ENCODE assay signal across 13 cellular contexts in the genomic region with DNA sequence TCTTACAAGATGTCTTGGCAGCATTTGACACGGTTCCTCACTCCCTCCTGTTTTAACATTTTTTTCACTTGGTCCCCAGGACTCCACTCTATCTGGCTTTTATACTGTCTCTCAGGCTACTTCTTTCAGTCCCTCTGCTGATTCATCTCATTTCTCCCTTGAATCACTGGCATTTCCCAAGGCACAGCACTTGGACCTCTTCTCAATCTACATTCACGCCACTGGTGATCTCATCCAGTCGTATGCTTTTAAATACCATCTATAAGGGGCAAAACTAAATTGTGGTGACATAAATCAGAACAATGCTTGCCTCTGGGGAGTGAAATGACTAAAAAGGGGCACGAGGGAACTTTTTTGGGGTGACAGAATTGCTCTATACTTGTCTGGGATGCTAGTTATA. TPM values are rescaled to one million over a fixed set of nuclear protein-coding genes. Genes with fewer than 3 reads are reported as not detected.
A peak's percentile ranks its signal among the peaks of the same experiment; 100 is the strongest.
DNase-seq lines count a peak whose midpoint lies in the region; ATAC-seq, FAIRE-seq and TF ChIP-seq lines count a peak whose summit lies in the region.
"Had no signal": no experiment of that assay in that cellular context is flagged by ENCODE, and none has a peak within 500 bp of the region (broad histone marks: within the 10 kb centered on the region; RNA-seq: fewer than 3 reads in every experiment).

No MANE protein-coding gene starts in this region.

- CTCF ChIA-PET in activated naive CD4-positive, alpha-beta T cell treated with anti-CD3 and anti-CD28 coated beads for 36 hours (lab: Charles Lee): no interaction called here
- CTCF ChIA-PET in endothelial cell of umbilical vein (lab: Charles Lee): no interaction called here

- no peaks in the 10 kb centered on the region for H3K36me3 ChIP-seq in endothelial cell of umbilical vein (ENCODE audit: control insufficient read depth in 2 of 2, extremely low read depth in 1 of 2, insufficient read depth in 2 of 2, low read length in 2 of 2)
- H3K36me3 ChIP-seq in right atrium auricular region: no peaks in the 10 kb centered on the region
- H3K36me3 ChIP-seq: neural progenitor cell had no signal

- H3K9me1 ChIP-seq in endothelial cell of umbilical vein (replicated peaks; ENCODE audit: control insufficient read depth, extremely low read depth, insufficient read depth, low read length): no peaks in the 10 kb centered on the region

- no peak overlapping the region for H3K27ac Mint-ChIP-seq in activated naive CD4-positive, alpha-beta T cell treated with anti-CD3 and anti-CD28 coated beads for 36 hours
- H3K27ac Mint-ChIP-seq in stimulated activated naive B cell treated with anti-CD40 and anti-IgM and Interleukin-4, amounts not matched to agents 10 μg/mL and 1 μg/mL and 100 μg/mL, for 72 hours: no peak overlapping the region
- H3K27ac Mint-ChIP-seq: neural progenitor cell had no signal

- POLR2A ChIA-PET in endothelial cell of umbilical vein (lab: Charles Lee): no interaction called here

- no peak overlapping the region for H2AFZ ChIP-seq in endothelial cell of umbilical vein (ENCODE audit: low read depth, low read length)
- H2AFZ ChIP-seq: neural progenitor cell had no signal

- peaks cover 7% of the 10 kb centered on the region for H3K36me3 Mint-ChIP-seq in activated naive CD4-positive, alpha-beta T cell treated with anti-CD3 and anti-CD28 coated beads for 36 hours (ENCODE audit: low read depth)
- H3K36me3 Mint-ChIP-seq in stimulated activated naive B cell treated with anti-CD40 and anti-IgM and Interleukin-4, amounts not matched to agents 10 μg/mL and 1 μg/mL and 100 μg/mL, for 72 hours: peaks cover 21 to 35% of the 10 kb centered on the region in 2 donors

- no peak overlapping the region for H3K4me3 Mint-ChIP-seq in activated naive CD4-positive, alpha-beta T cell treated with anti-CD3 and anti-CD28 coated beads for 36 hours
- H3K4me3 Mint-ChIP-seq in stimulated activated naive B cell treated with anti-CD40 and anti-IgM and Interleukin-4, amounts not matched to agents 10 μg/mL and 1 μg/mL and 100 μg/mL, for 72 hours: no peak overlapping the region
- H3K4me3 Mint-ChIP-seq: neural progenitor cell had no signal

- peak overlapping the region; percentile 68 for H3K27ac ChIP-seq in endothelial cell of umbilical vein (ENCODE audit: insufficient read depth, low read depth, low read length)
- no peak overlapping the region for H3K27ac ChIP-seq in right atrium auricular region
- H3K27ac ChIP-seq: neural progenitor cell had no signal

- no peak for TF ChIP-seq POLR2A in endothelial cell of umbilical vein (IDR thresholded peaks at IDR 0.05; ENCODE audit: low read depth, low read length)

- peak overlapping the region; percentile 39 for H3K9ac ChIP-seq in endothelial cell of umbilical vein (replicated peaks; ENCODE audit: extremely low read depth, insufficient read depth, low read length)
- H3K9ac ChIP-seq: neural progenitor cell had no signal

- no peaks in the 10 kb centered on the region for H3K9me3 Mint-ChIP-seq in activated naive CD4-positive, alpha-beta T cell treated with anti-CD3 and anti-CD28 coated beads for 36 hours
- H3K9me3 Mint-ChIP-seq in stimulated activated naive B cell treated with anti-CD40 and anti-IgM and Interleukin-4, amounts not matched to agents 10 μg/mL and 1 μg/mL and 100 μg/mL, for 72 hours: no peaks in the 10 kb centered on the region
- H3K9me3 Mint-ChIP-seq: neural progenitor cell had no signal

- H3K4me2 ChIP-seq in endothelial cell of umbilical vein (ENCODE audit: insufficient read depth, low read length): no peak overlapping the region
- H3K4me2 ChIP-seq: neural progenitor cell had no signal

- peak; percentile 49 for DNase-seq in activated naive CD4-positive, alpha-beta T cell treated with anti-CD3 and anti-CD28 coated beads for 36 hours
- DNase-seq in activated naive CD4-positive, alpha-beta T cell treated with anti-CD3 and anti-CD28 coated beads, Interleukin-2, amount 50 U/mL, for 16 hours: no peak
- DNase-seq in LHCN-M2 (ENCODE audit: low read depth): peak; percentile 76
- peak; percentile 62 for DNase-seq in endothelial cell of umbilical vein (ENCODE audit: low read depth, low spot score)
- peak; percentile 43 for DNase-seq in stimulated activated naive B cell treated with anti-CD40 and anti-IgM and Interleukin-4, amounts not matched to agents 10 μg/mL and 1 μg/mL and 100 μg/mL, for 72 hours
- no peak for DNase-seq in COLO829 (ENCODE audit: low spot score)
- DNase-seq in right atrium auricular region (ENCODE audit: low spot score): no peak
- no peak for DNase-seq in NCI-H1930 (lab: John Stamatoyannopoulos, UW)
- DNase-seq: activated CD4-positive, alpha-beta T cell treated with anti-CD3 and anti-CD28 coated beads, Interleukin-2, amount 50 U/mL, for 48 hours; anterior cingulate cortex; erythroblast; NCI-H1105 had no signal

- H3K79me2 ChIP-seq in endothelial cell of umbilical vein (ENCODE audit: control insufficient read depth, insufficient read depth, low read length): peaks cover 12% of the 10 kb centered on the region

- H3K4me3 ChIP-seq in endothelial cell of umbilical vein (replicated peaks in 1 of 3; ENCODE audit: insufficient read depth in 1 of 3, low read depth in 1 of 3, low read length in 3 of 3) (no peak overlapping the region), right atrium auricular region (no peak overlapping the region)
- H3K4me3 ChIP-seq: neural progenitor cell had no signal

- intact Hi-C loops in activated naive CD4-positive, alpha-beta T cell treated with anti-CD3 and anti-CD28 coated beads for 36 hours (cut with micrococcal nuclease): loop anchor here (1.0 to 2.0 kb wide), 4 partner anchors 10 to 41 kb away; no protein-coding TSS in a partner anchor
- intact Hi-C loops in endothelial cell of umbilical vein (cut with micrococcal nuclease): no loop called here

- no peaks in the 10 kb centered on the region for H4K20me1 ChIP-seq in endothelial cell of umbilical vein (replicated peaks; ENCODE audit: control insufficient read depth, extremely low read depth, insufficient read depth, low read length)

- H3K4me1 ChIP-seq in endothelial cell of umbilical vein (ENCODE audit: control insufficient read depth, extremely low read depth, insufficient read depth, low read length): peaks cover 35% of the 10 kb centered on the region
- H3K4me1 ChIP-seq in right atrium auricular region: no peaks in the 10 kb centered on the region

- no peaks in the 10 kb centered on the region for H3K27me3 Mint-ChIP-seq in activated naive CD4-positive, alpha-beta T cell treated with anti-CD3 and anti-CD28 coated beads for 36 hours (ENCODE audit: low read depth)
- no peaks in the 10 kb centered on the region for H3K27me3 Mint-ChIP-seq in stimulated activated naive B cell treated with anti-CD40 and anti-IgM and Interleukin-4, amounts not matched to agents 10 μg/mL and 1 μg/mL and 100 μg/mL, for 72 hours

- peak; percentile 83 to 92 for ATAC-seq in stimulated activated naive B cell treated with anti-CD40 and anti-IgM and Interleukin-4, amounts not matched to agents 10 μg/mL and 1 μg/mL and 100 μg/mL, for 72 hours (replicated peaks)

- no TSS peak for BruUV-seq in endothelial cell of umbilical vein (replicated peaks; lab: Mats Ljungman, UMichigan)

- TF ChIP-seq CTCF in endothelial cell of umbilical vein (IDR thresholded peaks at IDR 0.05; ENCODE audit: extremely low read depth in 1 of 2, insufficient read depth in 1 of 2, low read depth in 1 of 2, low read length in 2 of 2): no peak
- TF ChIP-seq CTCF in right atrium auricular region (IDR thresholded peaks at IDR 0.05): no peak

- dilution Hi-C loops in endothelial cell of umbilical vein (cut with MboI; ENCODE audit: extremely low pct_ligation_motif_present, low sequenced_read_pairs): no loop called here

- H3K9me3 ChIP-seq in endothelial cell of umbilical vein (replicated peaks; ENCODE audit: control insufficient read depth, insufficient read depth, low read length) (no peaks in the 10 kb centered on the region), right atrium auricular region (no peaks in the 10 kb centered on the region)

- peaks cover 15% of the 10 kb centered on the region for H3K4me1 Mint-ChIP-seq in activated naive CD4-positive, alpha-beta T cell treated with anti-CD3 and anti-CD28 coated beads for 36 hours (ENCODE audit: low read depth)
- H3K4me1 Mint-ChIP-seq in stimulated activated naive B cell treated with anti-CD40 and anti-IgM and Interleukin-4, amounts not matched to agents 10 μg/mL and 1 μg/mL and 100 μg/mL, for 72 hours: peaks cover 16 to 25% of the 10 kb centered on the region in 2 donors

- FAIRE-seq in endothelial cell of umbilical vein (lab: Jason Lieb, UNC): peak; percentile 44

- H3K27me3 ChIP-seq in endothelial cell of umbilical vein (ENCODE audit: control insufficient read depth in 2 of 2, insufficient read depth in 2 of 2, low read length in 2 of 2) (no peaks in the 10 kb centered on the region), right atrium auricular region (no peaks in the 10 kb centered on the region)
- H3K27me3 ChIP-seq: neural progenitor cell had no signal

TF ChIP-seq in endothelial cell of umbilical vein, 7 proteins besides CTCF, POLR2A, EP300 and RAD21:
- TF ChIP-seq, protein P1, sequence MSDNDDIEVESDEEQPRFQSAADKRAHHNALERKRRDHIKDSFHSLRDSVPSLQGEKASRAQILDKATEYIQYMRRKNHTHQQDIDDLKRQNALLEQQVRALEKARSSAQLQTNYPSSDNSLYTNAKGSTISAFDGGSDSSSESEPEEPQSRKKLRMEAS (IDR thresholded peaks at IDR 0.05; ENCODE audit: insufficient read depth, insufficient read length): no peak
- TF ChIP-seq POLR2AphosphoS5 (IDR thresholded peaks at IDR 0.05; ENCODE audit: insufficient read depth, low read depth, low read length) (no peak), JUN (IDR thresholded peaks at IDR 0.05; ENCODE audit: borderline replicate concordance, insufficient read depth, insufficient read length, low read depth) (peak; percentile 10), MYC (IDR thresholded peaks at IDR 0.05; ENCODE audit: low read depth, low read length) (no peak)

RNA-seq across cellular contexts. Expression of a gene that starts 47.1 kb away (rescaled TPM):
- 10 to 100 TPM; 54.8 to 57.4 TPM for total RNA-seq in activated naive CD4-positive, alpha-beta T cell treated with anti-CD3 and anti-CD28 coated beads for 36 hours
- 146 and 148 TPM in 2 replicates for total RNA-seq in LHCN-M2 (2014; rRNA removed)
- polyA plus RNA-seq in LHCN-M2 (2012): 96.6 TPM
- 98.6 and 99.1 TPM in 2 replicates for total RNA-seq in endothelial cell of umbilical vein
- polyA plus RNA-seq in endothelial cell of umbilical vein: 61.9 and 72.4 TPM in 2 replicates
- polyA plus RNA-seq in endothelial cell of umbilical vein (2011; cell fraction: cytosol; rRNA removed): 91.6 and 99.2 TPM in 2 replicates
- 112 and 118 TPM in 2 replicates for polyA plus RNA-seq in endothelial cell of umbilical vein (2011; cell fraction: nucleus; rRNA removed)
- polyA plus RNA-seq in endothelial cell of umbilical vein (2012): 85.1 and 104 TPM in 2 replicates
- polyA minus RNA-seq in endothelial cell of umbilical vein: 137 and 176 TPM in 2 replicates
- 35.0 TPM for polyA minus RNA-seq in endothelial cell of umbilical vein (2011; cell fraction: cytosol; rRNA and poly(A)+ RNA removed)
- 153 and 183 TPM in 2 replicates for polyA minus RNA-seq in endothelial cell of umbilical vein (2011; cell fraction: nucleus; rRNA and poly(A)+ RNA removed)
- total RNA-seq in right atrium auricular region: 10 to 100 TPM; 62.1 to 78.9 TPM

Comparison
In these comparisons a context has a peak if more than half of its experiments do, and no peak if none do; other contexts are left out.
1. DNase-seq: peak in activated naive CD4-positive, alpha-beta T cell treated with anti-CD3 and anti-CD28 coated beads for 36 hours (single experiment), LHCN-M2 (single experiment), endothelial cell of umbilical vein (single experiment) and stimulated activated naive B cell treated with anti-CD40 and anti-IgM and Interleukin-4, amounts not matched to agents 10 μg/mL and 1 μg/mL and 100 μg/mL, for 72 hours (single experiment); none in activated naive CD4-positive, alpha-beta T cell treated with anti-CD3 and anti-CD28 coated beads, Interleukin-2, amount 50 U/mL, for 16 hours (single experiment), COLO829 (single experiment), right atrium auricular region (single experiment) and NCI-H1930 (0 of 2).